In the genomic region with DNA sequence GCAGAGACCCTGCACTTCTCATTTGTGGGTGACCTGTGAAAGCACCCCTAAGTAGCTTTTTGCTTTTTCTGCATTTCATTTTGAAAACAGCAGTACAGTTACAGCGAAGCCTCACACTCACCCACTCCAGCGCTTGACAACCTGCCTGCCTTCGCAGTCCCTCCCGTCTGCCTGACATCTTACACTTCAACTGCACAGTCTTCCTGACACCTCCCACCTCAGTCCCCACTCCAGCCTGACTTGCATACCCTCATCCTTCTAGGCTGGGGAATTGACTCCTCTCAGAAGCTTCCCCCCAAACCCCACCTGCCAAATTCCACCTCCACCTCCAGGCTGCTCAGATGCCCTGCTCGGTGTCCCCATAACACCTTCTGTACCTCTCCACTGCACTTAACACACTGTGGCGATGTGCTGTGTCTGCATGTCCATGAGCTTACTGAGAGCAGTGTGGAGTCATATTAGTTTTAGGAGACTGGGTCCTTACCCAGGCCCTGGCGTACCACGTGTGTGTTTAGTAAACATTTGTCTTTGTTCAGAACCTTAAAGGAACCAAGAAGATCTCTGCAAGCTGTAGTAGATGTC, we compare ENCODE assay signal across 15 cellular contexts.
DNase-seq lines count a peak whose midpoint lies in the region; ATAC-seq and TF ChIP-seq lines count a peak whose summit lies in the region.
"Had no signal": no experiment of that assay in that cellular context is flagged by ENCODE, and none has a peak within 500 bp of the region (broad histone marks: within the 10 kb centered on the region; RNA-seq: fewer than 3 reads in every experiment).

No MANE protein-coding gene starts in this region.

- TF ChIP-seq CTCF in activated CD8-positive, alpha-beta T cell treated with anti-CD3 and anti-CD28 coated beads for 36 hours (IDR thresholded peaks at IDR 0.05): no peak

- peak overlapping the region; percentile 96 for H3K27ac Mint-ChIP-seq in activated naive CD4-positive, alpha-beta T cell treated with anti-CD3 and anti-CD28 coated beads, Interleukin-2, amount 50 U/mL, for 24 hours
- H3K27ac Mint-ChIP-seq in activated CD8-positive, alpha-beta T cell treated with anti-CD3 and anti-CD28 coated beads for 36 hours: peak overlapping the region; percentile 100
- peak overlapping the region in 4 of 6 donors; percentile 78 to 99 (median 94) for H3K27ac Mint-ChIP-seq in naive B cell

- H3K36me3 Mint-ChIP-seq in activated naive CD4-positive, alpha-beta T cell treated with anti-CD3 and anti-CD28 coated beads, Interleukin-2, amount 50 U/mL, for 24 hours: peaks cover 17% of the 10 kb centered on the region
- H3K36me3 Mint-ChIP-seq in activated CD8-positive, alpha-beta T cell treated with anti-CD3 and anti-CD28 coated beads for 36 hours (ENCODE audit: low read depth): peaks cover 69% of the 10 kb centered on the region
- H3K36me3 Mint-ChIP-seq in naive B cell: no peaks in the 10 kb centered on the region

- H3K4me3 ChIP-seq in urinary bladder (ENCODE audit: low read depth, low read length) (no peak overlapping the region), H7 (ENCODE audit: insufficient read depth, low read depth, low read length) (no peak overlapping the region)
- H3K4me3 ChIP-seq: coronary artery, lung, ovary had no signal

- intact Hi-C loops in activated CD8-positive, alpha-beta T cell treated with anti-CD3 and anti-CD28 coated beads for 36 hours (cut with micrococcal nuclease): no loop called here

- 84% methylated on average over 8 of the region's 8 CpGs for WGBS in urinary bladder

- no peak for ATAC-seq in activated CD8-positive, alpha-beta T cell treated with anti-CD3 and anti-CD28 coated beads for 36 hours
- no peak for ATAC-seq in naive B cell (ENCODE audit: low read depth in 2 of 2)

- H3K4me1 ChIP-seq in urinary bladder (ENCODE audit: insufficient read depth): peaks cover 4% of the 10 kb centered on the region

- H3K4me1 Mint-ChIP-seq in activated naive CD4-positive, alpha-beta T cell treated with anti-CD3 and anti-CD28 coated beads, Interleukin-2, amount 50 U/mL, for 24 hours: peaks cover 94% of the 10 kb centered on the region
- peaks cover 89% of the 10 kb centered on the region for H3K4me1 Mint-ChIP-seq in activated CD8-positive, alpha-beta T cell treated with anti-CD3 and anti-CD28 coated beads for 36 hours (ENCODE audit: low read depth)
- H3K4me1 Mint-ChIP-seq in naive B cell: peaks cover 29 to 60% (median 46%) of the 10 kb centered on the region in 3 donors

- no peak for DNase-seq in activated naive CD4-positive, alpha-beta T cell treated with anti-CD3 and anti-CD28 coated beads, Interleukin-2, amount 50 U/mL, for 16 hours
- no peak for DNase-seq in activated CD8-positive, alpha-beta T cell treated with anti-CD3 and anti-CD28 coated beads for 36 hours
- DNase-seq in naive B cell (no peak), NCI-H510A (lab: John Stamatoyannopoulos, UW) (no peak), H7 (no peak), kidney glomerular epithelial cell (lab: John Stamatoyannopoulos, UW) (no peak)
- DNase-seq: activated CD4-positive, alpha-beta T cell treated with anti-CD3 and anti-CD28 coated beads, Interleukin-2, amount 50 U/mL, for 1 hour; amniotic stem cell; GOT3; NCI-H187; ovary had no signal

- peak overlapping the region; percentile 49 for H3K27ac ChIP-seq in urinary bladder (ENCODE audit: low read depth)
- H3K27ac ChIP-seq: coronary artery, ovary had no signal

- H3K4me3 Mint-ChIP-seq in activated naive CD4-positive, alpha-beta T cell treated with anti-CD3 and anti-CD28 coated beads, Interleukin-2, amount 50 U/mL, for 24 hours: peak overlapping the region; percentile 47
- no peak overlapping the region for H3K4me3 Mint-ChIP-seq in activated CD8-positive, alpha-beta T cell treated with anti-CD3 and anti-CD28 coated beads for 36 hours
- H3K4me3 Mint-ChIP-seq in naive B cell: peak overlapping the region in 3 of 8 donors; percentile 3 to 78 (median 69)

- H3K9me3 Mint-ChIP-seq in activated naive CD4-positive, alpha-beta T cell treated with anti-CD3 and anti-CD28 coated beads, Interleukin-2, amount 50 U/mL, for 24 hours: no peaks in the 10 kb centered on the region
- no peaks in the 10 kb centered on the region for H3K9me3 Mint-ChIP-seq in activated CD8-positive, alpha-beta T cell treated with anti-CD3 and anti-CD28 coated beads for 36 hours
- H3K9me3 Mint-ChIP-seq in naive B cell: no peaks in the 10 kb centered on the region

- POLR2A ChIA-PET in activated CD8-positive, alpha-beta T cell treated with anti-CD3 and anti-CD28 coated beads for 36 hours (lab: Charles Lee): interaction anchor here (0.8 to 8.8 kb wide), 11 partner anchors 10 to 276 kb away, joined by 3 to 100 read pairs (median 4); partner anchors contain the start of gene HIF1A

- H3K27me3 ChIP-seq in H7 (ENCODE audit: control insufficient read depth, insufficient read depth, low read length): no peaks in the 10 kb centered on the region
- H3K27me3 ChIP-seq: ovary had no signal

- CTCF ChIA-PET in activated CD8-positive, alpha-beta T cell treated with anti-CD3 and anti-CD28 coated beads for 36 hours (lab: Charles Lee): interaction anchor here (1.0 to 9.1 kb wide), 8 partner anchors 9 to 357 kb away, joined by 3 to 94 read pairs (median 3); no protein-coding TSS in a partner anchor

- H3K36me3 ChIP-seq in urinary bladder (ENCODE audit: insufficient read depth) (no peaks in the 10 kb centered on the region), H7 (replicated peaks; ENCODE audit: control insufficient read depth, insufficient read depth, low read length) (no peaks in the 10 kb centered on the region)
- H3K36me3 ChIP-seq: ovary had no signal

- no peaks in the 10 kb centered on the region for H3K27me3 Mint-ChIP-seq in activated naive CD4-positive, alpha-beta T cell treated with anti-CD3 and anti-CD28 coated beads, Interleukin-2, amount 50 U/mL, for 24 hours
- H3K27me3 Mint-ChIP-seq in activated CD8-positive, alpha-beta T cell treated with anti-CD3 and anti-CD28 coated beads for 36 hours: no peaks in the 10 kb centered on the region
- no peaks in the 10 kb centered on the region for H3K27me3 Mint-ChIP-seq in naive B cell
